In the genomic region with DNA sequence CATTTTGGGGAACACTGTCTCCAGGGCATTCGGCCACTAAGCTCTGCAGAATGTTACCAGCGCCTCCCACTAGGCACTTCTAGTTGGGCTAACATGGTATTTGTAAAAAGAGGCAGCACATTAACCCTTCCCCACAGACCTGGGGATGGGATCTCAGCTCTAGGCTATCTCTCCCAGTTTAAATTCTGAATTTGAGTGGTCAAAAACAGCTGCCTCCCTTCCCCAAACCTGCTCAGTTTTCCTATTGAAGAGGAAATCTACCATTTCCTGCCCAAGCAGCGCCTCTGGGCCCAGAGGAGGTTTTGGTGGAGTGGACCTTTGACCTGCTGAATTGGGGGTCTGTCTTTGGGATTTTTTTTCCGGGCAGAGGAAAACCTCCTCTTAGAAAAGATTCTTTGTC, we compare ENCODE assay signal across 16 cellular contexts. TPM values are rescaled to one million over a fixed set of nuclear protein-coding genes. Genes with fewer than 3 reads are reported as not detected.
DNase-seq lines count a peak whose midpoint lies in the region; ATAC-seq and TF ChIP-seq lines count a peak whose summit lies in the region.
"Had no signal": no experiment of that assay in that cellular context is flagged by ENCODE, and none has a peak within 500 bp of the region (broad histone marks: within the 10 kb centered on the region; RNA-seq: fewer than 3 reads in every experiment).

No MANE protein-coding gene starts in this region.

- no peaks in the 10 kb centered on the region for H3K36me3 Mint-ChIP-seq in neural crest cell (ENCODE audit: low read depth)
- H3K36me3 Mint-ChIP-seq: CD14-positive monocyte had no signal

- intact Hi-C loops in left ventricle myocardium inferior (cut with micrococcal nuclease), result no loop called here
- intact Hi-C loops in Right ventricle myocardium superior (cut with DNase I), result no loop called here
- intact Hi-C loops in colonic mucosa (cut with DNase I), result loop anchor here (5.0 kb wide), 1 partner anchor 50 kb away; no protein-coding TSS in a partner anchor

- ATAC-seq in Right ventricle myocardium superior (ENCODE audit: poor library complexity) (no peak), HG03095 (IDR thresholded peaks at IDR 0.05; ENCODE audit: unreplicated experiment) (no peak)
- ATAC-seq: A549, HCT116 had no signal

- no peaks in the 10 kb centered on the region for H3K9me3 ChIP-seq in left ventricle myocardium inferior (replicated peaks)
- H3K9me3 ChIP-seq in colonic mucosa, result no peaks in the 10 kb centered on the region
- H3K9me3 ChIP-seq in subcutaneous abdominal adipose tissue (ENCODE audit: control insufficient read depth in 5 of 5, low read length in 5 of 5), result no peaks in the 10 kb centered on the region
- H3K9me3 ChIP-seq: A549 had no signal

- no peak for TF ChIP-seq CTCF in left ventricle myocardium inferior (IDR thresholded peaks at IDR 0.05; ENCODE audit: borderline replicate concordance)
- TF ChIP-seq CTCF in colonic mucosa (IDR thresholded peaks at IDR 0.05), result no peak
- TF ChIP-seq CTCF in neural crest cell (conservative IDR thresholded peaks at IDR 0.05), result no peak

- no peaks in the 10 kb centered on the region for H3K36me3 ChIP-seq in left ventricle myocardium inferior
- H3K36me3 ChIP-seq in colonic mucosa, result no peaks in the 10 kb centered on the region
- no peaks in the 10 kb centered on the region for H3K36me3 ChIP-seq in subcutaneous abdominal adipose tissue (ENCODE audit: control insufficient read depth in 5 of 5, insufficient read depth in 5 of 5, low read length in 5 of 5)

- H3K27ac Mint-ChIP-seq in neural crest cell (ENCODE audit: unreplicated experiment), result peak overlapping the region; percentile 88

- H3K4me1 Mint-ChIP-seq in neural crest cell, result peaks cover 81% of the 10 kb centered on the region

- DNase-seq in left ventricle myocardium inferior (no peak), Right ventricle myocardium superior (no peak), colonic mucosa (no peak), neural crest cell (ENCODE audit: low read depth, low spot score) (no peak), A172 (ENCODE audit: low spot score) (no peak)
- no peak for DNase-seq in stimulated activated CD4-positive, alpha-beta T cell treated with anti-CD3 and anti-CD28 coated beads, Interleukin-12 subunit alpha, Interleukin-12 subunit beta, amount 100 ng/mL, for 4 hours
- DNase-seq: KG1, NCI-H1048, NCI-H2107, NCI-H446, PC-9 had no signal

- peaks cover 10% of the 10 kb centered on the region for H3K4me1 ChIP-seq in left ventricle myocardium inferior
- no peaks in the 10 kb centered on the region for H3K4me1 ChIP-seq in colonic mucosa
- H3K4me1 ChIP-seq in subcutaneous abdominal adipose tissue (ENCODE audit: control insufficient read depth in 5 of 5, insufficient read depth in 5 of 5, low read length in 5 of 5), result peaks cover 0 to 13% (median 6%) of the 10 kb centered on the region in 5 donors
- H3K4me1 ChIP-seq: A549 had no signal

- peaks cover 2% of the 10 kb centered on the region for H3K9me3 Mint-ChIP-seq in neural crest cell

- no peaks in the 10 kb centered on the region for H3K27me3 ChIP-seq in left ventricle myocardium inferior (ENCODE audit: low read depth)
- H3K27me3 ChIP-seq in colonic mucosa, result no peaks in the 10 kb centered on the region
- no peaks in the 10 kb centered on the region for H3K27me3 ChIP-seq in subcutaneous abdominal adipose tissue (ENCODE audit: control insufficient read depth in 5 of 5, insufficient read depth in 4 of 5, low read length in 5 of 5)

- H3K4me3 Mint-ChIP-seq in neural crest cell, result peak overlapping the region; percentile 38
- H3K4me3 Mint-ChIP-seq: CD14-positive monocyte had no signal

- H3K4me3 ChIP-seq in left ventricle myocardium inferior (no peak overlapping the region), colonic mucosa (no peak overlapping the region), subcutaneous abdominal adipose tissue (ENCODE audit: low read depth in 1 of 5, low read length in 5 of 5) (no peak overlapping the region)
- H3K4me3 ChIP-seq: A549, PC-9 had no signal

- H3K27me3 Mint-ChIP-seq in neural crest cell (ENCODE audit: low read depth), result no peaks in the 10 kb centered on the region

- H3K27ac ChIP-seq in left ventricle myocardium inferior (replicated peaks) (peak overlapping the region; percentile 52), colonic mucosa (peak overlapping the region; percentile 83), subcutaneous abdominal adipose tissue (ENCODE audit: low read depth, low read length) (peak overlapping the region; percentile 26)
- H3K27ac ChIP-seq: PC-9 had no signal

- H3K9ac ChIP-seq in colonic mucosa (ENCODE audit: low read depth in 2 of 2, low read length in 2 of 2) (no peak overlapping the region), subcutaneous abdominal adipose tissue (ENCODE audit: low read length in 5 of 5) (peak overlapping the region in 1 of 5 donors; percentile 11)

RNA-seq across cellular contexts. Expression of a gene that starts 53.2 kb away (rescaled TPM):
- total RNA-seq in left ventricle myocardium inferior, result 3.8 TPM
- total RNA-seq in Right ventricle myocardium superior, result 2.3 TPM
- 10 to 100 TPM; 18.9 to 26.6 TPM for total RNA-seq in colonic mucosa
- 130 and 135 TPM in 2 replicates for total RNA-seq in neural crest cell
- 26.2 and 28.3 TPM in 2 replicates for total RNA-seq in A172 (2014; rRNA removed; shearing (Covaris generic))

Comparison
In these comparisons a context has a peak if more than half of its experiments do, and no peak if none do; other contexts are left out.
1. H3K27ac ChIP-seq: peak in every context shown above with its lines; median percentile 83 in colonic mucosa; 52 in left ventricle myocardium inferior; 26 in subcutaneous abdominal adipose tissue.